ENCODE assay signal across 11 cellular contexts in the genomic region with DNA sequence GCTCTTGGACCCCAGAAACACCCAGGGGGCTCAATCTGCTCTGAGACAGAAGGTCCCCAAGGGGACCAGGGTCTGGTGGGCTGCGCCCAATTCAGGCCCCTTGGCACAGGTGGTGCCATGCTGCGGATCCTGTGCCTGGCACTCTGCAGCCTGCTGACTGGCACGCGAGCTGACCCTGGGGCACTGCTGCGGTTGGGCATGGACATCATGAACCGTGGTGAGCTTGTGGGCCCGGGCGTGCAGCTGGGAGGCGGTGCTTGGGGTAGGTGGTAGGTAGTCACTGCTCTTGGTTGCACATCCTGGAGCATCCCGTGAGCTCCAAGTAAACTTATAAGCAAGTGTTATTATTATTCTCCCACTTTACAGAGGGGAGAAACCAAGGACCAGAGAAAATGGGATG. TPM values are rescaled to one million over a fixed set of nuclear protein-coding genes. Genes with fewer than 3 reads are reported as not detected.
"Had no signal": no experiment of that assay in that cellular context is flagged by ENCODE, and none has a peak within 500 bp of the region (broad histone marks: within the 10 kb centered on the region; RNA-seq: fewer than 3 reads in every experiment).

BPIFB6 (plus strand) TSS at position 118 of the 400 bp plus-strand sequence; CDS start at position 118, 0 bp downstream.

- H3K36me3 ChIP-seq: HAP-1 had no signal

- FAIRE-seq: K562 had no signal

- H3K9ac ChIP-seq: GM23248 had no signal

- DNase-seq: GM23248, GOT3, H7, HFFc6, IMR-90 had no signal

- H3K4me1 ChIP-seq: HAP-1 had no signal

- H2AFZ ChIP-seq: GM23248 had no signal

- H3K9me3 ChIP-seq: HAP-1 had no signal

- ATAC-seq: HCT116, K562 had no signal

- H3K27ac ChIP-seq: GM23248, HL-60 had no signal

- H3K4me3 ChIP-seq: GM23248, HAP-1, K562 had no signal

RNA-seq across cellular contexts. Expression of gene BPIFB6, which starts in this region (rescaled TPM):
- total RNA-seq: GM23248, H4, H7, HFFc6, HT1080, IMR-90, K562 had no signal
- polyA plus RNA-seq: GM23248, IMR-90, K562 had no signal
